15 cellular contexts compared by ENCODE assay signal in genomic region chr4:83961575-83961974, GRCh38.
DNase-seq lines count a peak whose midpoint lies in the region; ATAC-seq and TF ChIP-seq lines count a peak whose summit lies in the region.
"Had no signal": no experiment of that assay in that cellular context is flagged by ENCODE, and none has a peak within 500 bp of the region (broad histone marks: within the 10 kb centered on the region; RNA-seq: fewer than 3 reads in every experiment).

No MANE protein-coding gene starts in this region.

- CTCF ChIA-PET in mammary epithelial cell (lab: Charles Lee; ENCODE audit: low non-redundant PET): interaction anchor here (0.5 to 1.0 kb wide), 5 partner anchors 190 to 317 kb away, joined by 3 to 20 read pairs (median 3); no protein-coding TSS in a partner anchor

- BruUV-seq in mammary epithelial cell (replicated peaks; lab: Mats Ljungman, UMichigan): no TSS peak

- H3K27ac ChIP-seq in OCI-LY3 (ENCODE audit: low read length) (no peak overlapping the region), mammary epithelial cell (ENCODE audit: insufficient read depth, low read depth, low read length) (no peak overlapping the region)
- H3K27ac ChIP-seq: gastrocnemius medialis, tibial artery had no signal

- H3K9ac ChIP-seq in OCI-LY3 (ENCODE audit: low read length): no peak overlapping the region
- no peak overlapping the region for H3K9ac ChIP-seq in mammary epithelial cell (ENCODE audit: insufficient read depth, low read length)

- in situ Hi-C loops in mammary epithelial cell (cut with MboI; ENCODE audit: low sequenced_read_pairs in 2 of 2): no loop called here

- ATAC-seq in HG02840 (IDR thresholded peaks at IDR 0.05; ENCODE audit: low FRiP score, unreplicated experiment): no peak
- ATAC-seq: gastrocnemius medialis had no signal

- dilution Hi-C loops in mammary epithelial cell (cut with HindIII; ENCODE audit: low sequenced_read_pairs): no loop called here

- H3K4me3 ChIP-seq in OCI-LY3 (ENCODE audit: low read length): no peak overlapping the region
- H3K4me3 ChIP-seq in mammary epithelial cell (replicated peaks in 1 of 3; ENCODE audit: insufficient read depth in 1 of 3, low read depth in 2 of 3, low read length in 3 of 3): no peak overlapping the region
- H3K4me3 ChIP-seq: gastrocnemius medialis, tibial artery had no signal

- H4K20me1 ChIP-seq in OCI-LY3 (ENCODE audit: insufficient read depth, low read length) (no peaks in the 10 kb centered on the region), mammary epithelial cell (ENCODE audit: insufficient read depth, low read length) (no peaks in the 10 kb centered on the region)

- H3K4me1 ChIP-seq in OCI-LY3 (ENCODE audit: low read length): no peaks in the 10 kb centered on the region
- H3K4me1 ChIP-seq in mammary epithelial cell (ENCODE audit: insufficient read depth, low read length): no peaks in the 10 kb centered on the region
- H3K4me1 ChIP-seq: gastrocnemius medialis, tibial artery had no signal

- no peaks in the 10 kb centered on the region for H3K36me3 ChIP-seq in OCI-LY3 (replicated peaks; ENCODE audit: low read depth, low read length)
- H3K36me3 ChIP-seq in mammary epithelial cell (ENCODE audit: insufficient read depth, low read length): no peaks in the 10 kb centered on the region
- H3K36me3 ChIP-seq: gastrocnemius medialis, tibial artery had no signal

- intact Hi-C loops in mammary epithelial cell (cut with micrococcal nuclease): loop anchor here (2.0 to 10.0 kb wide), 2 partner anchors 191 to 293 kb away; no protein-coding TSS in a partner anchor

- DNase-seq in DMS 273 (lab: John Stamatoyannopoulos, UW; ENCODE audit: unreplicated experiment) (peak; percentile 10), DMS 273 treated with DMSO at 0.1 percent for 48 hours (lab: John Stamatoyannopoulos, UW) (no peak), mammary epithelial cell (no peak), renal cortical epithelial cell (ENCODE audit: low read depth) (peak; percentile 33), NCI-H2081 (lab: John Stamatoyannopoulos, UW) (no peak)
- DNase-seq in stimulated activated naive CD4-positive, alpha-beta T cell (lab: John Stamatoyannopoulos, UW): no peak
- DNase-seq: 8988T; central memory CD4-positive, alpha-beta T cell; gastrocnemius medialis; H9; NCI-H1105 treated with DMSO at 0.1 percent for 48 hours; T1000; tibial artery had no signal

- TF ChIP-seq CTCF in OCI-LY3 (IDR thresholded peaks at IDR 0.05; ENCODE audit: low read depth, low read length) (0 out of 2 replicates have a peak, but pooled peaks have one; percentile 11), mammary epithelial cell (conservative IDR thresholded peaks at IDR 0.05 in 1 of 2, IDR thresholded peaks at IDR 0.05 in 1 of 2; ENCODE audit: extremely low read depth in 1 of 2, insufficient read depth in 1 of 2, low read depth in 1 of 2, low read length in 2 of 2) (peak; percentile 4 to 39)

- 33% methylated on average over 3 of the region's 3 CpGs for WGBS in mammary epithelial cell (ENCODE audit: low coverage, missing lambda C conversion rate)

- H3K9me3 ChIP-seq in OCI-LY3 (ENCODE audit: insufficient read depth, low read length): peaks cover 13% of the 10 kb centered on the region
- H3K9me3 ChIP-seq in mammary epithelial cell (replicated peaks; ENCODE audit: insufficient read depth, low read length): peaks cover 4% of the 10 kb centered on the region
- H3K9me3 ChIP-seq: gastrocnemius medialis, tibial artery had no signal

- H3K27me3 ChIP-seq in OCI-LY3 (ENCODE audit: low read depth, low read length) (no peaks in the 10 kb centered on the region), mammary epithelial cell (ENCODE audit: insufficient read depth, low read length) (peaks cover 2% of the 10 kb centered on the region)
- H3K27me3 ChIP-seq: gastrocnemius medialis, tibial artery had no signal

- H3K79me2 ChIP-seq in OCI-LY3 (ENCODE audit: low read length) (no peaks in the 10 kb centered on the region), mammary epithelial cell (ENCODE audit: insufficient read depth, low read length) (no peaks in the 10 kb centered on the region)

- no peak overlapping the region for H2AFZ ChIP-seq in OCI-LY3 (ENCODE audit: low read depth, low read length)
- no peak overlapping the region for H2AFZ ChIP-seq in mammary epithelial cell (ENCODE audit: low read depth, low read length)

- H3K4me2 ChIP-seq in OCI-LY3 (ENCODE audit: low read length): no peak overlapping the region
- no peak overlapping the region for H3K4me2 ChIP-seq in mammary epithelial cell (ENCODE audit: insufficient read depth, low read depth, low read length)

Comparison
In these comparisons a context has a peak if more than half of its experiments do, and no peak if none do; other contexts are left out.
1. DNase-seq: peak in DMS 273 (single experiment) and renal cortical epithelial cell (single experiment); none in DMS 273 treated with DMSO at 0.1 percent for 48 hours (single experiment), mammary epithelial cell (single experiment), NCI-H2081 (0 of 2) and stimulated activated naive CD4-positive, alpha-beta T cell (0 of 6).